ENCODE assay signal across 1 cellular context in the genomic region with DNA sequence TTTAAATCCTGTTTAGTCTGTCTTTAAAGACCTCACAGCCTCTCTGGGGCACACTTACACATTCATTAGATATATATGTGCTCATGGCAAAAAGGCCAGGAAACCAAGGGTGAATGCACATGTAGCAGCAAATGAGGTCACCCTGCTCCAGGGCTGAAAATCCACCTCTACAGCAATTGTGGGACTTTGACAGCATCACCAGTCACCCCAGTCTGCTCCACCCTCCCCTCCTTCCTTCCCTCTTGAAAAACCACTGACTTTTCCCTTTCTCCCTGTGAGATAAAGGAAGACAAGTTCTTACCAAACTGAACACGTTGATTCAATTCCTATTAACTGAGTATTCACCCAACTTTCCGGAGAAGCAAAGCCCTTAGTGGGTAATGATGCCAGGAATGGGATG.
TF ChIP-seq lines count a peak whose summit lies in the region.

No MANE protein-coding gene starts in this region.

TF ChIP-seq in IMR-90, 13 proteins besides CTCF, POLR2A, EP300 and RAD21:
- TF ChIP-seq CEBPB (IDR thresholded peaks at IDR 0.05; ENCODE audit: low read depth, low read length) = no peak
- TF ChIP-seq MAZ (IDR thresholded peaks at IDR 0.05; ENCODE audit: borderline replicate concordance, low read depth, low read length) = no peak
- TF ChIP-seq SMC3 (IDR thresholded peaks at IDR 0.05; ENCODE audit: low read depth, low read length) = no peak
- no peak for TF ChIP-seq BHLHE40 (IDR thresholded peaks at IDR 0.05; ENCODE audit: low read depth, low read length)
- no peak for TF ChIP-seq CHD1 (IDR thresholded peaks at IDR 0.05; ENCODE audit: low read depth, low read length)
- TF ChIP-seq RCOR1 (IDR thresholded peaks at IDR 0.05; ENCODE audit: insufficient replicate concordance, low read length) = no peak
- no peak for TF ChIP-seq NFE2L2 (IDR thresholded peaks at IDR 0.05; ENCODE audit: low read depth, low read length)
